Comparison of ENCODE assay signal across 15 cellular contexts in the genomic region with DNA sequence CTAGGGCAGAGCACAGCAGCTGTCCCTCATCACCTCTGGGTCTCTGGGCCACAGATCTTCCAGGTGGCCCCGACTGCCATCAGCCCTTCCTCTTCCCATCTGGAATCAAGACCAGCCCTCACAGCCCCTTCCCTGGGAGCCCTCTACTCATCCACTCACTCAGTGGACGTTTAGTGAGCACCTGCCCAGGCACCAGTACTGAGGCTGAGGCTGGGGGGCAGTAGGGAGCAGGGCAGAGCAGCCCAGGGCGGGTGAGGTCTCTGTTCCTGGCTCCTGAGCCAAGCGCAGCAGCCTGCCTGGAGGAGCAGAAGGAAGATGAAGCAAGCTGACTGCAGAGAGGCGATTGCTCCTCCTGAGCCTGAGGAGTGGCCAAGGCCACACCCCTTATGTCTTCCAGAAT. TPM values are rescaled to one million over a fixed set of nuclear protein-coding genes. Genes with fewer than 3 reads are reported as not detected.
DNase-seq lines count a peak whose midpoint lies in the region; ATAC-seq, FAIRE-seq and TF ChIP-seq lines count a peak whose summit lies in the region.
"Had no signal": no experiment of that assay in that cellular context is flagged by ENCODE, and none has a peak within 500 bp of the region (broad histone marks: within the 10 kb centered on the region; RNA-seq: fewer than 3 reads in every experiment).

No MANE protein-coding gene starts in this region.

- no peaks in the 10 kb centered on the region for H3F3A ChIP-seq in MM.1S (ENCODE audit: insufficient read depth, low read length)

- H3K27me3 ChIP-seq in MM.1S (replicated peaks; ENCODE audit: insufficient read depth, low read length) (peaks cover 93% of the 10 kb centered on the region), esophagus muscularis mucosa (peaks cover 0 to 92% (median 12%) of the 10 kb centered on the region in 4 donors)

- no peaks in the 10 kb centered on the region for H3K4me1 ChIP-seq in MM.1S (ENCODE audit: low read length)
- no peaks in the 10 kb centered on the region for H3K4me1 ChIP-seq in kidney (ENCODE audit: control insufficient read depth in 1 of 2, insufficient read depth in 1 of 2, low read depth in 1 of 2, low read length in 2 of 2)
- peaks cover 2 to 14% (median 7%) of the 10 kb centered on the region in 4 donors for H3K4me1 ChIP-seq in esophagus muscularis mucosa

- H3K9me3 ChIP-seq in MM.1S (replicated peaks; ENCODE audit: insufficient read depth, low read length) = no peaks in the 10 kb centered on the region
- no peaks in the 10 kb centered on the region for H3K9me3 ChIP-seq in kidney (ENCODE audit: control insufficient read depth in 1 of 2, low read length in 2 of 2)
- no peaks in the 10 kb centered on the region for H3K9me3 ChIP-seq in esophagus muscularis mucosa
- H3K9me3 ChIP-seq: SK-N-SH, thyroid gland had no signal

- TF ChIP-seq EP300 in esophagus muscularis mucosa (IDR thresholded peaks at IDR 0.05) = no peak

- no peaks in the 10 kb centered on the region for H3K9me3 Mint-ChIP-seq in activated CD4-positive, alpha-beta T cell treated with anti-CD3 and anti-CD28 coated beads for 36 hours (ENCODE audit: low read depth)
- H3K9me3 Mint-ChIP-seq in activated CD4-positive, alpha-beta T cell treated with anti-CD3 and anti-CD28 coated beads, Interleukin-2, amount 10 ng/mL, durations not matched to agents 7 days and 5 days = no peaks in the 10 kb centered on the region

- TF ChIP-seq POLR2A in esophagus muscularis mucosa (IDR thresholded peaks at IDR 0.05; ENCODE audit: low read depth) = no peak

- H3K27ac ChIP-seq in MM.1S (ENCODE audit: low read length) = no peak overlapping the region
- H3K27ac ChIP-seq in kidney (ENCODE audit: low read depth in 2 of 2, low read length in 2 of 2) = no peak overlapping the region
- H3K27ac ChIP-seq in esophagus muscularis mucosa (replicated peaks in 1 of 4) = no peak overlapping the region
- H3K27ac ChIP-seq: thyroid gland had no signal

- no peak overlapping the region for H3K27ac Mint-ChIP-seq in activated CD4-positive, alpha-beta T cell treated with anti-CD3 and anti-CD28 coated beads for 36 hours
- no peak overlapping the region for H3K27ac Mint-ChIP-seq in activated CD4-positive, alpha-beta T cell treated with anti-CD3 and anti-CD28 coated beads, Interleukin-2, amount 10 ng/mL, durations not matched to agents 7 days and 5 days

- TF ChIP-seq CTCF in MM.1S (IDR thresholded peaks at IDR 0.05; ENCODE audit: low read length) (peak; percentile 13; the same call in 1 of the 2 replicates), kidney (IDR thresholded peaks at IDR 0.05; ENCODE audit: borderline replicate concordance, extremely low read depth, insufficient read depth) (no peak), esophagus muscularis mucosa (IDR thresholded peaks at IDR 0.05) (no peak)

- H3K4me3 ChIP-seq in MM.1S (ENCODE audit: low read length) (no peak overlapping the region), kidney (ENCODE audit: low read length in 2 of 2) (no peak overlapping the region), esophagus muscularis mucosa (no peak overlapping the region)
- H3K4me3 ChIP-seq: thyroid gland had no signal

- H2AFZ ChIP-seq in MM.1S (ENCODE audit: low read length) = no peak overlapping the region

- no peaks in the 10 kb centered on the region for H3K36me3 Mint-ChIP-seq in activated CD4-positive, alpha-beta T cell treated with anti-CD3 and anti-CD28 coated beads for 36 hours (ENCODE audit: low read depth)
- peaks cover 1% of the 10 kb centered on the region for H3K36me3 Mint-ChIP-seq in activated CD4-positive, alpha-beta T cell treated with anti-CD3 and anti-CD28 coated beads, Interleukin-2, amount 10 ng/mL, durations not matched to agents 7 days and 5 days (ENCODE audit: low read depth)

- H3K27me3 Mint-ChIP-seq in activated CD4-positive, alpha-beta T cell treated with anti-CD3 and anti-CD28 coated beads for 36 hours = peaks cover 38% of the 10 kb centered on the region
- peaks cover 40% of the 10 kb centered on the region for H3K27me3 Mint-ChIP-seq in activated CD4-positive, alpha-beta T cell treated with anti-CD3 and anti-CD28 coated beads, Interleukin-2, amount 10 ng/mL, durations not matched to agents 7 days and 5 days

- no peak for FAIRE-seq in kidney (lab: Jason Lieb, UNC)
- FAIRE-seq: colon, HTR-8/SVneo, islet of Langerhans had no signal

- no peak overlapping the region for H3K4me2 ChIP-seq in MM.1S (ENCODE audit: low read depth, low read length)
- H3K4me2 ChIP-seq: SK-N-SH had no signal

- H3K79me2 ChIP-seq in MM.1S (ENCODE audit: low read length) = no peaks in the 10 kb centered on the region

- no peak for DNase-seq in activated CD4-positive, alpha-beta T cell treated with anti-CD3 and anti-CD28 coated beads for 36 hours
- no peak for DNase-seq in activated CD4-positive, alpha-beta T cell treated with anti-CD3 and anti-CD28 coated beads, Interleukin-2, amount 10 ng/mL, durations not matched to agents 7 days and 5 days
- DNase-seq in MM.1S = no peak
- DNase-seq in kidney = peak; percentile 38
- DNase-seq in esophagus muscularis mucosa (ENCODE audit: extremely low spot score) = no peak
- DNase-seq: activated CD4-positive, alpha-beta T cell treated with anti-CD3 and anti-CD28 coated beads for 4 hours; activated naive CD4-positive, alpha-beta T cell treated with anti-CD3 and anti-CD28 coated beads, Interleukin-2, amount 50 U/mL, for 16 hours; NCI-H1694; NCI-H82; SK-N-SH; thyroid gland had no signal

- CTCF ChIA-PET in activated CD4-positive, alpha-beta T cell treated with anti-CD3 and anti-CD28 coated beads for 36 hours (lab: Charles Lee) = no interaction called here
- CTCF ChIA-PET in activated CD4-positive, alpha-beta T cell treated with anti-CD3 and anti-CD28 coated beads, Interleukin-2, amount 10 ng/mL, durations not matched to agents 7 days and 5 days (lab: Charles Lee) = interaction anchor here (0.7 to 2.4 kb wide), 2 partner anchors 14 to 40 kb away, joined by 3 to 9 read pairs; no protein-coding TSS in a partner anchor

- no peaks in the 10 kb centered on the region for H3K9me2 ChIP-seq in MM.1S (replicated peaks; ENCODE audit: insufficient read depth, low read length)
- H3K9me2 ChIP-seq: SK-N-SH had no signal

- WGBS in esophagus muscularis mucosa = 100% methylated on average over 1 of the region's 5 CpGs

- POLR2A ChIA-PET in activated CD4-positive, alpha-beta T cell treated with anti-CD3 and anti-CD28 coated beads for 36 hours (lab: Charles Lee) = no interaction called here
- POLR2A ChIA-PET in activated CD4-positive, alpha-beta T cell treated with anti-CD3 and anti-CD28 coated beads, Interleukin-2, amount 10 ng/mL, durations not matched to agents 7 days and 5 days (lab: Charles Lee) = no interaction called here

- H3K4me3 Mint-ChIP-seq in activated CD4-positive, alpha-beta T cell treated with anti-CD3 and anti-CD28 coated beads for 36 hours = no peak overlapping the region
- no peak overlapping the region for H3K4me3 Mint-ChIP-seq in activated CD4-positive, alpha-beta T cell treated with anti-CD3 and anti-CD28 coated beads, Interleukin-2, amount 10 ng/mL, durations not matched to agents 7 days and 5 days

- ATAC-seq in activated CD4-positive, alpha-beta T cell treated with anti-CD3 and anti-CD28 coated beads for 36 hours = peak; percentile 48
- ATAC-seq in GM18517 (IDR thresholded peaks at IDR 0.05; ENCODE audit: unreplicated experiment) = no peak

- H3K36me3 ChIP-seq in MM.1S (replicated peaks; ENCODE audit: insufficient read depth, low read length) (no peaks in the 10 kb centered on the region), kidney (ENCODE audit: control insufficient read depth in 1 of 2, insufficient read depth in 2 of 2, low read length in 2 of 2) (no peaks in the 10 kb centered on the region), esophagus muscularis mucosa (no peaks in the 10 kb centered on the region)
- H3K36me3 ChIP-seq: thyroid gland had no signal

- H3K9ac ChIP-seq in MM.1S (ENCODE audit: low read length) = no peak overlapping the region
- H3K9ac ChIP-seq in kidney (ENCODE audit: low read length in 2 of 2) = no peak overlapping the region
- H3K9ac ChIP-seq: SK-N-SH had no signal

- intact Hi-C loops in activated CD4-positive, alpha-beta T cell treated with anti-CD3 and anti-CD28 coated beads for 36 hours (cut with DNase I, micrococcal nuclease) = no loop called here
- intact Hi-C loops in kidney (cut with DNase I) (no loop called here), esophagus muscularis mucosa (cut with DNase I) (no loop called here)

- H3K4me1 Mint-ChIP-seq in activated CD4-positive, alpha-beta T cell treated with anti-CD3 and anti-CD28 coated beads for 36 hours = peaks cover 3% of the 10 kb centered on the region
- peaks cover 7% of the 10 kb centered on the region for H3K4me1 Mint-ChIP-seq in activated CD4-positive, alpha-beta T cell treated with anti-CD3 and anti-CD28 coated beads, Interleukin-2, amount 10 ng/mL, durations not matched to agents 7 days and 5 days

- H4K20me1 ChIP-seq in MM.1S (ENCODE audit: insufficient read depth, low read length) = no peaks in the 10 kb centered on the region

RNA-seq across cellular contexts. Expression of gene MAPK8IP2, which starts 5.5 kb away (rescaled TPM):
- total RNA-seq in activated CD4-positive, alpha-beta T cell treated with anti-CD3 and anti-CD28 coated beads for 36 hours = under 1 TPM; 0.14 TPM
- under 1 TPM; 0.29 to 0.37 TPM for total RNA-seq in activated CD4-positive, alpha-beta T cell treated with anti-CD3 and anti-CD28 coated beads, Interleukin-2, amount 10 ng/mL, durations not matched to agents 7 days and 5 days
- total RNA-seq in kidney = 1.1 TPM
- polyA plus RNA-seq in kidney (ENCODE audit: insufficient read depth, low read depth, low replicate concordance) = 1.0 TPM
- 1 to 10 TPM; 1.2 to 4.2 (median 3.4) TPM for total RNA-seq in esophagus muscularis mucosa

RNA-seq across cellular contexts. Expression of gene ARSA, which starts 21.8 kb away (rescaled TPM):
- total RNA-seq in activated CD4-positive, alpha-beta T cell treated with anti-CD3 and anti-CD28 coated beads for 36 hours = 10 to 100 TPM; 14.9 to 15.4 TPM
- total RNA-seq in activated CD4-positive, alpha-beta T cell treated with anti-CD3 and anti-CD28 coated beads, Interleukin-2, amount 10 ng/mL, durations not matched to agents 7 days and 5 days = 10 to 100 TPM; 64.2 to 66.5 TPM
- 53.0 TPM for total RNA-seq in kidney
- polyA plus RNA-seq in kidney (ENCODE audit: insufficient read depth, low read depth, low replicate concordance) = 52.8 TPM
- 10 to 100 TPM; 24.5 to 49.4 (median 28.8) TPM for total RNA-seq in esophagus muscularis mucosa

RNA-seq across cellular contexts. Expression of gene CHKB, which starts 23.5 kb away (rescaled TPM):
- total RNA-seq in activated CD4-positive, alpha-beta T cell treated with anti-CD3 and anti-CD28 coated beads for 36 hours = 10 to 100 TPM; 68.2 to 79.7 TPM
- total RNA-seq in activated CD4-positive, alpha-beta T cell treated with anti-CD3 and anti-CD28 coated beads, Interleukin-2, amount 10 ng/mL, durations not matched to agents 7 days and 5 days = 100 to 1,000 TPM; 140 to 142 TPM
- 91.7 TPM for total RNA-seq in kidney
- 73.0 TPM for polyA plus RNA-seq in kidney (ENCODE audit: insufficient read depth, low read depth, low replicate concordance)
- 10 to 100 TPM; 20.7 to 43.5 (median 33.0) TPM for total RNA-seq in esophagus muscularis mucosa

RNA-seq across cellular contexts. Expression of gene CPT1B, which starts 27.9 kb away (rescaled TPM):
- total RNA-seq in activated CD4-positive, alpha-beta T cell treated with anti-CD3 and anti-CD28 coated beads for 36 hours = 10 to 100 TPM; 42.5 to 51.4 TPM
- total RNA-seq in activated CD4-positive, alpha-beta T cell treated with anti-CD3 and anti-CD28 coated beads, Interleukin-2, amount 10 ng/mL, durations not matched to agents 7 days and 5 days = 100 to 1,000 TPM; 107 to 113 TPM
- total RNA-seq in kidney (34.3 TPM), esophagus muscularis mucosa (10 to 100 TPM in 2 of 4 donors, 1 to 10 TPM in 2; 5.0 to 19.6 (median 14.6) TPM)
- 20.6 TPM for polyA plus RNA-seq in kidney (ENCODE audit: insufficient read depth, low read depth, low replicate concordance)

RNA-seq across cellular contexts. Expression of gene SYCE3, which starts 43.4 kb away (rescaled TPM):
- total RNA-seq in activated CD4-positive, alpha-beta T cell treated with anti-CD3 and anti-CD28 coated beads for 36 hours = 1 to 10 TPM; 3.8 TPM
- under 1 TPM in 1 of 2 experiments, not detected in 1; 0.87 TPM for total RNA-seq in activated CD4-positive, alpha-beta T cell treated with anti-CD3 and anti-CD28 coated beads, Interleukin-2, amount 10 ng/mL, durations not matched to agents 7 days and 5 days
- total RNA-seq in kidney (not detected), esophagus muscularis mucosa (not detected)
- polyA plus RNA-seq in kidney (ENCODE audit: insufficient read depth, low read depth, low replicate concordance) = 4.6 TPM
